22 cellular contexts compared by ENCODE assay signal in the genomic region with DNA sequence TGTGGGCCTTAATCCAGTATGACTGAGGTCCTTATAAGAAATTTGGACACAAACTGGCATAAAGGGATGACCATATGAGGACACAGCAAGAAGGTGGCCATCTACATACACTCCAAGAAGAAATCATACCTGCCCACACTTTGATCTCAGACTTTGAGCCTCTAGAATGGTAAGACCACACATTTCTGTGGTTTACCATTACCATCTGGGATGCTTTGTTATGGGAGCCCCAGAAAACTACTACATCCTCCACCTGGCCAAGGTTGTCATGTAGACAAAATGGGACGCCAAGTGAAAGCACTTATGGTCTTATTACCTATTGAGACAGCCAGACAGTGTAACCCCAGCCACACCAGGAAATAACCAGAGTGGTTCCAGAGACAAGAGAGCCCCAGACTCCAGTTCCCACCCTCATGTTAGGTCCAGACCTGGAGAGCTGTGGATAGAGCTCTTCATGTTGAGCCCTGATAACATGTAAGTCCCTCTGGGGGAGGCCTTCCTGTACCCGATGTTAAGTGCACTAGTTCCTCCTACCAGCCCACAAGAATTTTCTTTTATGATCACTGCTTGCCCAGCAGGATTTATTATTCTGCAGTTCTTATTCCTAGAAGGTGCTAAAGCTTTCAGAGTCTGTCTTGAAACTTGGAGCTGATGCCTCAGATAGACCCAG. TPM values are rescaled to one million over a fixed set of nuclear protein-coding genes. Genes with fewer than 3 reads are reported as not detected.
"Had no signal": no experiment of that assay in that cellular context is flagged by ENCODE, and none has a peak within 500 bp of the region (broad histone marks: within the 10 kb centered on the region; RNA-seq: fewer than 3 reads in every experiment).

No MANE protein-coding gene starts in this region.

- H3K4me3 ChIP-seq: cardiac muscle cell, Peyer's patch had no signal

- DNase-seq: activated CD4-positive, alpha-beta memory T cell treated with anti-CD3 and anti-CD28 coated beads, Interleukin-2, amount 10 ng/mL, durations not matched to agents 7 days and 5 days; activated CD4-positive, alpha-beta T cell treated with anti-CD3 and anti-CD28 coated beads, Interleukin-2, amount 10 ng/mL, durations not matched to agents 7 days and 5 days; activated CD4-positive, CD25-positive, alpha-beta regulatory T cell; activated CD8-positive, alpha-beta memory T cell treated with anti-CD3 and anti-CD28 coated beads, Interleukin-2, amount 50 U/mL, for 4 hours; activated gamma-delta T cell treated with Interleukin-2 at 50 U/mL for 16 hours; activated naive CD4-positive, alpha-beta T cell treated with anti-CD3 and anti-CD28 coated beads, Interleukin-2, amount 10 ng/mL, durations not matched to agents 7 days and 5 days; activated naive CD8-positive, alpha-beta T cell treated with anti-CD3 and anti-CD28 coated beads for 36 hours; activated T-cell treated with anti-CD3 and anti-CD28 coated beads, Interleukin-2, amount 50 U/mL, for 72 hours; brain microvascular endothelial cell; KG1; MV-4-11; NCI-H1105; NCI-H1436; NCI-H1694 treated with DMSO at 0.1 percent for 48 hours; NCI-H2029 treated with DMSO at 0.1 percent for 48 hours; NCI-H2171 treated with DMSO at 0.1 percent for 48 hours; NCI-H226; NCI-H526; Peyer's patch; SHP77; T-helper 1 cell had no signal

RNA-seq across cellular contexts. Expression of a gene that starts 17.8 kb away (rescaled TPM):
- polyA plus RNA-seq: cardiac muscle cell had no signal

RNA-seq across cellular contexts. Expression of a gene that starts 47.8 kb away (rescaled TPM):
- polyA plus RNA-seq: cardiac muscle cell had no signal
